1 cellular context compared by ENCODE assay signal in genomic region chr4:25881187-25881586, GRCh38.
TF ChIP-seq lines count a peak whose summit lies in the region.

No MANE protein-coding gene starts in this region.

TF ChIP-seq in HepG2, 621 proteins besides CTCF, POLR2A, EP300 and RAD21 (continued from another document):
- TF ChIP-seq TFAP4 (IDR thresholded peaks at IDR 0.05; ENCODE audit: borderline replicate concordance, low read depth) (no peak), HOXA3 (CRISPR knock-in tag; IDR thresholded peaks at IDR 0.05) (no peak), EHMT2 (IDR thresholded peaks at IDR 0.05; ENCODE audit: borderline replicate concordance, low read depth, low read length) (no peak), SRSF1 (optimal IDR thresholded peaks at IDR 0.05; ENCODE audit: low read depth, low read length) (no peak), PHF21A (CRISPR knock-in tag; IDR thresholded peaks at IDR 0.05) (no peak), ZNF878 (CRISPR knock-in tag; IDR thresholded peaks at IDR 0.05) (no peak), ZNF577 (CRISPR knock-in tag; IDR thresholded peaks at IDR 0.05; ENCODE audit: borderline replicate concordance, low read depth) (no peak), KLF13 (CRISPR knock-in tag; IDR thresholded peaks at IDR 0.05) (no peak), PLRG1 (conservative IDR thresholded peaks at IDR 0.05) (no peak), SP140L (CRISPR knock-in tag; IDR thresholded peaks at IDR 0.05; ENCODE audit: borderline replicate concordance) (no peak), ZNF143 (CRISPR knock-in tag; IDR thresholded peaks at IDR 0.05) (no peak), ZNF546 (CRISPR knock-in tag; conservative IDR thresholded peaks at IDR 0.05) (no peak), ZNF513 (CRISPR knock-in tag; conservative IDR thresholded peaks at IDR 0.05) (no peak)
